23 cellular contexts compared by ENCODE assay signal in genomic region chr5:164649266-164649665, GRCh38.
"Had no signal": no experiment of that assay in that cellular context is flagged by ENCODE, and none has a peak within 500 bp of the region (broad histone marks: within the 10 kb centered on the region; RNA-seq: fewer than 3 reads in every experiment).

No MANE protein-coding gene starts in this region.

- ATAC-seq: activated T-helper 17 cell treated with anti-CD3 and anti-CD28 coated beads, Interleukin-2, amount 50 U/mL, for 72 hours; heart right ventricle; left colon; sciatic nerve; stimulated activated naive B cell treated with anti-CD40 and anti-IgM and Interleukin-4, amounts not matched to agents 10 μg/mL and 1 μg/mL and 100 μg/mL, for 72 hours had no signal

- H3K4me1 ChIP-seq: transverse colon had no signal

- DNase-seq: activated CD4-positive, alpha-beta T cell treated with anti-CD3 and anti-CD28 coated beads, Interleukin-2, amount 50 U/mL, for 1 hour; activated CD4-positive, CD25-positive, alpha-beta regulatory T cell treated with anti-CD3 and anti-CD28 coated beads, Interleukin-2, amount 50 U/mL, for 72 hours; activated T-cell treated with anti-CD3 and anti-CD28 coated beads, Interleukin-2, amount 50 U/mL, for 24 hours; cerebellar nuclear complex; heart right ventricle; left colon; mesenchymal stem cell; naive B cell; nucleus accumbens; small intestine; stimulated activated naive B cell treated with anti-CD40 and anti-IgM and Interleukin-4, amounts not matched to agents 10 μg/mL and 1 μg/mL and 100 μg/mL, for 72 hours; transverse colon; WERI-Rb-1 had no signal

- H3K36me3 Mint-ChIP-seq: activated naive CD8-positive, alpha-beta T cell; naive B cell; stimulated activated naive B cell treated with anti-CD40 and anti-IgM and Interleukin-4, amounts not matched to agents 10 μg/mL and 1 μg/mL and 100 μg/mL, for 72 hours had no signal

- H3K27ac Mint-ChIP-seq: activated naive CD8-positive, alpha-beta T cell; activated T-cell treated with anti-CD3 and anti-CD28 coated beads, Interleukin-2, amount 50 U/mL, for 24 hours; activated T-helper 17 cell treated with anti-CD3 and anti-CD28 coated beads, Interleukin-2, amount 50 U/mL, for 72 hours; naive B cell; stimulated activated naive B cell treated with anti-CD40 and anti-IgM and Interleukin-4, amounts not matched to agents 10 μg/mL and 1 μg/mL and 100 μg/mL, for 72 hours; T-helper 2 cell treated with Interferon-gamma antibody and Interleukin-4, amounts not matched to agents 5 μg/mL and 100 μg/mL, for 36 hours had no signal

- H3K4me1 Mint-ChIP-seq: activated T-helper 17 cell treated with anti-CD3 and anti-CD28 coated beads, Interleukin-2, amount 50 U/mL, for 72 hours; naive B cell; stimulated activated naive B cell treated with anti-CD40 and anti-IgM and Interleukin-4, amounts not matched to agents 10 μg/mL and 1 μg/mL and 100 μg/mL, for 72 hours had no signal

- H3K4me3 ChIP-seq: coronary artery, heart right ventricle, transverse colon had no signal

- H3K36me3 ChIP-seq: heart right ventricle, transverse colon, WERI-Rb-1 had no signal

- H3K27ac ChIP-seq: coronary artery, epithelial cell of prostate, heart right ventricle, transverse colon, WERI-Rb-1 had no signal

- H3K27me3 Mint-ChIP-seq: activated naive CD8-positive, alpha-beta T cell; activated T-cell treated with anti-CD3 and anti-CD28 coated beads, Interleukin-2, amount 50 U/mL, for 24 hours; activated T-helper 17 cell treated with anti-CD3 and anti-CD28 coated beads, Interleukin-2, amount 50 U/mL, for 72 hours; naive B cell; stimulated activated naive B cell treated with anti-CD40 and anti-IgM and Interleukin-4, amounts not matched to agents 10 μg/mL and 1 μg/mL and 100 μg/mL, for 72 hours had no signal

- H3K9me3 ChIP-seq: transverse colon had no signal

- H3K4me3 Mint-ChIP-seq: activated naive CD8-positive, alpha-beta T cell; activated T-cell treated with anti-CD3 and anti-CD28 coated beads, Interleukin-2, amount 50 U/mL, for 24 hours; activated T-helper 17 cell treated with anti-CD3 and anti-CD28 coated beads, Interleukin-2, amount 50 U/mL, for 72 hours; naive B cell; stimulated activated naive B cell treated with anti-CD40 and anti-IgM and Interleukin-4, amounts not matched to agents 10 μg/mL and 1 μg/mL and 100 μg/mL, for 72 hours; T-helper 2 cell treated with Interferon-gamma antibody and Interleukin-4, amounts not matched to agents 5 μg/mL and 100 μg/mL, for 36 hours had no signal

- FAIRE-seq: bronchial epithelial cell, keratinocyte, small intestine, TTC549, urothelium cell line had no signal

- H3K27me3 ChIP-seq: heart right ventricle, transverse colon had no signal
